5 cellular contexts compared by ENCODE assay signal in genomic region chr17:63984651-63985386, GRCh38.
A peak's percentile ranks its signal among the peaks of the same experiment; 100 is the strongest.
DNase-seq lines count a peak whose midpoint lies in the region; ATAC-seq lines count a peak whose summit lies in the region.

No MANE protein-coding gene starts in this region.

- H3K4me3 ChIP-seq in adipocyte (ENCODE audit: low read length) = no peak overlapping the region
- H3K4me3 ChIP-seq in mucosa of stomach (ENCODE audit: low read length) = no peak overlapping the region

- H3K9ac ChIP-seq in adipocyte (ENCODE audit: low read length) (no peak overlapping the region), mucosa of stomach (ENCODE audit: low read length) (peak overlapping the region; percentile 23)

- no peak for ATAC-seq in HG02938 (IDR thresholded peaks at IDR 0.05; ENCODE audit: unreplicated experiment)

- DNase-seq in NCI-H69 (lab: John Stamatoyannopoulos, UW) (peak; percentile 65), adipocyte (ENCODE audit: low read depth) (peak; percentile 91), globus pallidus (ENCODE audit: low spot score) (no peak)

- peaks cover 31% of the 10 kb centered on the region for H3K4me1 ChIP-seq in adipocyte (ENCODE audit: control insufficient read depth, insufficient read depth, low read length)
- H3K4me1 ChIP-seq in mucosa of stomach (ENCODE audit: control insufficient read depth, insufficient read depth, low read length) = peaks cover 30% of the 10 kb centered on the region

- H3K27me3 ChIP-seq in adipocyte (replicated peaks; ENCODE audit: control insufficient read depth, insufficient read depth, low read length) (peaks cover 10% of the 10 kb centered on the region), mucosa of stomach (ENCODE audit: control insufficient read depth, insufficient read depth, low read length) (peaks cover 7% of the 10 kb centered on the region)

- H3K9me3 ChIP-seq in adipocyte (ENCODE audit: control insufficient read depth, low read length) = peaks cover 5% of the 10 kb centered on the region
- no peaks in the 10 kb centered on the region for H3K9me3 ChIP-seq in mucosa of stomach (ENCODE audit: control insufficient read depth, low read length)

- no peaks in the 10 kb centered on the region for H3K36me3 ChIP-seq in adipocyte (ENCODE audit: control insufficient read depth, insufficient read depth, low read length, severe bottlenecking)
- no peaks in the 10 kb centered on the region for H3K36me3 ChIP-seq in mucosa of stomach (ENCODE audit: control insufficient read depth, insufficient read depth, low read length)
